ENCODE assay signal across 23 cellular contexts in genomic region chr5:74462356-74462755, GRCh38.
"Had no signal": no experiment of that assay in that cellular context is flagged by ENCODE, and none has a peak within 500 bp of the region (broad histone marks: within the 10 kb centered on the region; RNA-seq: fewer than 3 reads in every experiment).

No MANE protein-coding gene starts in this region.

- H3K4me2 ChIP-seq: hepatocyte had no signal

- H3K27ac Mint-ChIP-seq: immature natural killer cell, mesothelial cell of epicardium had no signal

- H3K36me3 Mint-ChIP-seq: immature natural killer cell, mesothelial cell of epicardium had no signal

- H3K4me1 ChIP-seq: esophagus muscularis mucosa, foreskin keratinocyte, gastroesophageal sphincter, left lung, lower lobe of right lung had no signal

- H3K9me3 ChIP-seq: esophagus muscularis mucosa, gastroesophageal sphincter, heart left ventricle, left lung, lower lobe of right lung, mucosa of descending colon had no signal

- H3K27ac ChIP-seq: coronary artery, dorsolateral prefrontal cortex, esophagus muscularis mucosa, foreskin keratinocyte, gastroesophageal sphincter, heart left ventricle, hepatocyte, left lung, lower lobe of right lung had no signal

- ATAC-seq: foreskin keratinocyte, gastroesophageal sphincter, heart left ventricle, left cardiac atrium, left lung, left ventricle myocardium superior, lower lobe of right lung, mucosa of descending colon had no signal

- H2AFZ ChIP-seq: hepatocyte had no signal

- H3K79me2 ChIP-seq: hepatocyte had no signal

- H3K36me3 ChIP-seq: esophagus muscularis mucosa, gastroesophageal sphincter, heart left ventricle, left lung, lower lobe of right lung had no signal

- FAIRE-seq: colon, endothelial cell of umbilical vein, frontal cortex had no signal

- H3K27me3 ChIP-seq: esophagus muscularis mucosa, foreskin keratinocyte, gastroesophageal sphincter, heart left ventricle, hepatocyte, left lung had no signal

- DNase-seq: dermis blood vessel endothelial cell; dorsolateral prefrontal cortex; effector CD4-positive, alpha-beta T cell; effector memory CD4-positive, alpha-beta T cell; foreskin keratinocyte; heart left ventricle; hypothalamus; immature natural killer cell; islet precursor cell; left cardiac atrium; left lung; left ventricle myocardium superior; lower lobe of right lung; mesenchymal stem cell; mucosa of descending colon had no signal

- H3K4me3 Mint-ChIP-seq: immature natural killer cell, mesothelial cell of epicardium had no signal

- H3K9me3 Mint-ChIP-seq: immature natural killer cell, mesothelial cell of epicardium had no signal

- H3K4me1 Mint-ChIP-seq: immature natural killer cell had no signal

- H3K4me3 ChIP-seq: coronary artery, dorsolateral prefrontal cortex, esophagus muscularis mucosa, gastroesophageal sphincter, heart left ventricle, hepatocyte, left lung, lower lobe of right lung, mucosa of descending colon had no signal
